ENCODE assay signal across 30 cellular contexts in the genomic region with DNA sequence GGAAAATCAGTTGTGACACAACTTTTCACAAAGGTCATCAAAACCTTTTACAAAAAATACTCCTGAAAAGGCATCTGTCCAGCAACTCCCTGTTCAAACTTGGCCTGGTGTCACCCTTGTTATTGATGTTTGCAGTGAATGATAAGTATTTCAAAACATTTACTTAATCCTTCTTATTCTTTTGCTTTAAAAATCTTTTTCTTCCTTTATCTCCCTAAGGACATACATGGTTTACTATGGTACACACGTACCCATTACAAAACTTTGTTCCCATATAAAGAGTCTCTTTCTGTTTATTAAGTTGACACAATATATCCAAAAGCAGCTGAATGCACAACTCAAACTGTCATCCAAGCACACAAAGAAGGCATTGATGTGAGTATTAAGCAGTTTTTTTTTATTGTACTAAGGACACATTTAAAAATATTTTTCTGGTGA. TPM values are rescaled to one million over a fixed set of nuclear protein-coding genes. Genes with fewer than 3 reads are reported as not detected.
"Had no signal": no experiment of that assay in that cellular context is flagged by ENCODE, and none has a peak within 500 bp of the region (broad histone marks: within the 10 kb centered on the region; RNA-seq: fewer than 3 reads in every experiment).

No MANE protein-coding gene starts in this region.

- DNase-seq: activated B cell treated with CpG ODN at 0.5 μM for 24 hours; activated CD4-positive, alpha-beta memory T cell treated with anti-CD3 and anti-CD28 coated beads for 36 hours; activated CD4-positive, alpha-beta T cell treated with anti-CD3 and anti-CD28 coated beads for 1 hour; activated CD4-positive, alpha-beta T cell treated with anti-CD3 and anti-CD28 coated beads, Interleukin-2, amount 10 ng/mL, durations not matched to agents 24 days and 14 days; activated CD8-positive, alpha-beta memory T cell treated with anti-CD3 and anti-CD28 coated beads for 24 hours; activated naive CD4-positive, alpha-beta T cell treated with anti-CD3 and anti-CD28 coated beads, Interleukin-2, amount 50 U/mL, for 16 hours; activated naive CD8-positive, alpha-beta T cell treated with anti-CD3 and anti-CD28 coated beads, Interleukin-2, amount 10 ng/mL, durations not matched to agents 7 days and 5 days; activated T-cell treated with anti-CD3 and anti-CD28 coated beads, Interleukin-2, amount 50 U/mL, for 72 hours; amniotic stem cell; Karpas-422; MM.1S; NCI-H1105; NCI-H1436; NCI-H1694 treated with DMSO at 0.1 percent for 48 hours; NCI-H2029 treated with DMSO at 0.1 percent for 48 hours; NCI-H345; NCI-H510A treated with DMSO at 0.1 percent for 48 hours; NCI-H69; NK-92 treated with Interleukin-12 subunit alpha and Interleukin-12 subunit beta, amount 100 ng/mL, for 24 hours; RPMI8226; SJCRH30; T-cell; T-helper 2 cell; T1000 had no signal

- H3K27me3 ChIP-seq: ascending aorta, SJCRH30 had no signal

- H3K9me3 ChIP-seq: ascending aorta, SJCRH30 had no signal

- FAIRE-seq: K562, TTC549 had no signal

- H3K4me1 ChIP-seq: ascending aorta, SJCRH30 had no signal

- H3K36me3 ChIP-seq: ascending aorta, SJCRH30 had no signal

- H3K27ac ChIP-seq: SJCRH30 had no signal

- H3K4me3 ChIP-seq: ascending aorta, K562, SJCRH30 had no signal

- ATAC-seq: activated T-cell treated with anti-CD3 and anti-CD28 coated beads, Interleukin-2, amount 50 U/mL, for 72 hours; Panc1; Right ventricle myocardium inferior; T-cell had no signal

RNA-seq across cellular contexts. Expression of a gene that starts 17.5 kb away (rescaled TPM):
- total RNA-seq: activated B cell treated with CpG ODN at 0.5 μM for 24 hours; activated CD4-positive, alpha-beta memory T cell treated with anti-CD3 and anti-CD28 coated beads for 36 hours; activated CD4-positive, alpha-beta T cell treated with anti-CD3 and anti-CD28 coated beads, Interleukin-2, amount 10 ng/mL, durations not matched to agents 24 days and 14 days; activated naive CD8-positive, alpha-beta T cell treated with anti-CD3 and anti-CD28 coated beads, Interleukin-2, amount 10 ng/mL, durations not matched to agents 7 days and 5 days; activated T-cell treated with anti-CD3 and anti-CD28 coated beads, Interleukin-2, amount 50 U/mL, for 72 hours; activated T-helper 2 cell treated with anti-CD3 and anti-CD28 coated beads, Interferon-gamma antibody, Interleukin-2, Interleukin-4, amounts not matched to agents 10 μg/mL and 5 μg/mL and 100 μg/mL, durations not matched to agents 14 hours and 24 hours and 36 hours; ascending aorta; Right ventricle myocardium inferior; SJCRH30; T-cell had no signal

RNA-seq across cellular contexts. Expression of a gene that starts 57.8 kb away (rescaled TPM):
- total RNA-seq: activated B cell treated with CpG ODN at 0.5 μM for 24 hours; activated CD4-positive, alpha-beta memory T cell treated with anti-CD3 and anti-CD28 coated beads for 36 hours; activated CD4-positive, alpha-beta T cell treated with anti-CD3 and anti-CD28 coated beads, Interleukin-2, amount 10 ng/mL, durations not matched to agents 24 days and 14 days; activated naive CD8-positive, alpha-beta T cell treated with anti-CD3 and anti-CD28 coated beads, Interleukin-2, amount 10 ng/mL, durations not matched to agents 7 days and 5 days; activated T-cell treated with anti-CD3 and anti-CD28 coated beads, Interleukin-2, amount 50 U/mL, for 72 hours; activated T-helper 2 cell treated with anti-CD3 and anti-CD28 coated beads, Interferon-gamma antibody, Interleukin-2, Interleukin-4, amounts not matched to agents 10 μg/mL and 5 μg/mL and 100 μg/mL, durations not matched to agents 14 hours and 24 hours and 36 hours; Right ventricle myocardium inferior; SJCRH30 had no signal
- polyA plus RNA-seq: K562 had no signal
